31 cellular contexts compared by ENCODE assay signal in genomic region chr2:68931149-68931711, GRCh38. TPM values are rescaled to one million over a fixed set of nuclear protein-coding genes. Genes with fewer than 3 reads are reported as not detected.
"Had no signal": no experiment of that assay in that cellular context is flagged by ENCODE, and none has a peak within 500 bp of the region (broad histone marks: within the 10 kb centered on the region; RNA-seq: fewer than 3 reads in every experiment).

No MANE protein-coding gene starts in this region.

- H3K27ac Mint-ChIP-seq: activated CD4-positive, alpha-beta memory T cell treated with anti-CD3 and anti-CD28 coated beads, Interleukin-2, amount 10 ng/mL, durations not matched to agents 7 days and 5 days; activated CD4-positive, alpha-beta T cell treated with anti-CD3 and anti-CD28 coated beads, Interleukin-2, amount 10 ng/mL, durations not matched to agents 24 days and 14 days; activated CD8-positive, alpha-beta memory T cell treated with anti-CD3 and anti-CD28 coated beads, Interleukin-2, amount 10 ng/mL, durations not matched to agents 7 days and 5 days; activated naive CD8-positive, alpha-beta T cell; activated T-helper 2 cell treated with anti-CD3 and anti-CD28 coated beads, Interferon-gamma antibody, Interleukin-2, Interleukin-4, amounts not matched to agents 10 μg/mL and 5 μg/mL and 100 μg/mL, durations not matched to agents 14 hours and 24 hours and 36 hours; naive thymus-derived CD8-positive, alpha-beta T cell had no signal

- H3K4me3 ChIP-seq: adrenal gland, body of pancreas, psoas muscle, sigmoid colon, thoracic aorta had no signal

- H3K36me3 Mint-ChIP-seq: activated CD8-positive, alpha-beta memory T cell treated with anti-CD3 and anti-CD28 coated beads, Interleukin-2, amount 10 ng/mL, durations not matched to agents 7 days and 5 days; activated naive CD8-positive, alpha-beta T cell; naive thymus-derived CD8-positive, alpha-beta T cell had no signal

- H3K79me2 ChIP-seq: parathyroid adenoma had no signal

- H3K4me1 Mint-ChIP-seq: activated CD4-positive, alpha-beta memory T cell treated with anti-CD3 and anti-CD28 coated beads, Interleukin-2, amount 10 ng/mL, durations not matched to agents 7 days and 5 days; activated CD4-positive, alpha-beta T cell treated with anti-CD3 and anti-CD28 coated beads, Interleukin-2, amount 10 ng/mL, durations not matched to agents 24 days and 14 days; activated CD8-positive, alpha-beta memory T cell treated with anti-CD3 and anti-CD28 coated beads, Interleukin-2, amount 10 ng/mL, durations not matched to agents 7 days and 5 days; naive thymus-derived CD8-positive, alpha-beta T cell; neural crest cell had no signal

- H3K27me3 Mint-ChIP-seq: activated naive CD8-positive, alpha-beta T cell had no signal

- H3K27ac ChIP-seq: adrenal gland, body of pancreas, parathyroid adenoma, psoas muscle, sigmoid colon, thoracic aorta had no signal

- H3K9ac ChIP-seq: parathyroid adenoma had no signal

- H3K9me3 Mint-ChIP-seq: activated CD4-positive, alpha-beta memory T cell treated with anti-CD3 and anti-CD28 coated beads, Interleukin-2, amount 10 ng/mL, durations not matched to agents 7 days and 5 days; activated CD4-positive, alpha-beta T cell treated with anti-CD3 and anti-CD28 coated beads, Interleukin-2, amount 10 ng/mL, durations not matched to agents 24 days and 14 days; activated T-helper 2 cell treated with anti-CD3 and anti-CD28 coated beads, Interferon-gamma antibody, Interleukin-2, Interleukin-4, amounts not matched to agents 10 μg/mL and 5 μg/mL and 100 μg/mL, durations not matched to agents 14 hours and 24 hours and 36 hours; naive thymus-derived CD8-positive, alpha-beta T cell; neural crest cell had no signal

- H3K9me3 ChIP-seq: adrenal gland, body of pancreas, psoas muscle, sigmoid colon, thoracic aorta had no signal

- H3K27me3 ChIP-seq: adrenal gland, body of pancreas, sigmoid colon had no signal

- ATAC-seq: activated CD8-positive, alpha-beta memory T cell treated with anti-CD3 and anti-CD28 coated beads, Interleukin-2, amount 10 ng/mL, durations not matched to agents 7 days and 5 days; body of pancreas; left ventricle myocardium superior; naive thymus-derived CD8-positive, alpha-beta T cell; psoas muscle had no signal

- H3K36me3 ChIP-seq: adrenal gland, sigmoid colon, thoracic aorta had no signal

- H3K4me3 Mint-ChIP-seq: activated CD4-positive, alpha-beta memory T cell treated with anti-CD3 and anti-CD28 coated beads, Interleukin-2, amount 10 ng/mL, durations not matched to agents 7 days and 5 days; activated CD4-positive, alpha-beta T cell treated with anti-CD3 and anti-CD28 coated beads, Interleukin-2, amount 10 ng/mL, durations not matched to agents 24 days and 14 days; activated CD8-positive, alpha-beta memory T cell treated with anti-CD3 and anti-CD28 coated beads, Interleukin-2, amount 10 ng/mL, durations not matched to agents 7 days and 5 days; activated naive CD8-positive, alpha-beta T cell; naive thymus-derived CD8-positive, alpha-beta T cell; neural crest cell had no signal

- DNase-seq: activated CD4-positive, alpha-beta memory T cell treated with anti-CD3 and anti-CD28 coated beads, Interleukin-2, amount 10 ng/mL, durations not matched to agents 7 days and 5 days; activated CD4-positive, alpha-beta T cell treated with anti-CD3 and anti-CD28 coated beads, Interleukin-2, amount 10 ng/mL, durations not matched to agents 24 days and 14 days; activated CD4-positive, CD25-positive, alpha-beta regulatory T cell treated with anti-CD3 and anti-CD28 coated beads, Interleukin-2, amount 50 U/mL, for 72 hours; activated CD8-positive, alpha-beta memory T cell treated with anti-CD3 and anti-CD28 coated beads, Interleukin-2, amount 10 ng/mL, durations not matched to agents 7 days and 5 days; activated T-cell treated with anti-CD3 and anti-CD28 coated beads, Interleukin-2, amount 50 U/mL, for 48 hours; adrenal gland; aorta; body of pancreas; foreskin fibroblast; hippocampal formation; left cardiac atrium; left ventricle myocardium superior; mammary epithelial cell; naive thymus-derived CD8-positive, alpha-beta T cell; occipital lobe; psoas muscle; sigmoid colon; small intestine; stimulated activated CD4-positive, alpha-beta T cell treated with anti-CD3 and anti-CD28 coated beads, Interleukin-1b, Interleukin-23, amount 100 ng/mL, for 48 hours; stimulated activated CD4-positive, alpha-beta T cell treated with anti-CD3 and anti-CD28 coated beads, Interleukin-4, amount 100 ng/mL, for 4 hours; stimulated activated naive CD4-positive, alpha-beta T cell treated with Interleukin-2 at 50 U/mL for 16 hours; T-helper 2 cell; trophoblast cell had no signal

- H3K4me1 ChIP-seq: adrenal gland, parathyroid adenoma, psoas muscle, sigmoid colon had no signal

RNA-seq across cellular contexts. Expression of gene GKN2, which starts 21.5 kb away (rescaled TPM):
- total RNA-seq: activated CD4-positive, alpha-beta memory T cell treated with anti-CD3 and anti-CD28 coated beads, Interleukin-2, amount 10 ng/mL, durations not matched to agents 7 days and 5 days; activated CD4-positive, alpha-beta T cell treated with anti-CD3 and anti-CD28 coated beads, Interleukin-2, amount 10 ng/mL, durations not matched to agents 24 days and 14 days; activated CD8-positive, alpha-beta memory T cell treated with anti-CD3 and anti-CD28 coated beads, Interleukin-2, amount 10 ng/mL, durations not matched to agents 7 days and 5 days; activated T-helper 2 cell treated with anti-CD3 and anti-CD28 coated beads, Interferon-gamma antibody, Interleukin-2, Interleukin-4, amounts not matched to agents 10 μg/mL and 5 μg/mL and 100 μg/mL, durations not matched to agents 14 hours and 24 hours and 36 hours; aorta; body of pancreas; cerebellum; endothelial cell of umbilical vein; left cardiac atrium; left ventricle myocardium superior; mammary epithelial cell; naive thymus-derived CD8-positive, alpha-beta T cell; neural crest cell; occipital lobe; psoas muscle; sigmoid colon; subcutaneous adipose tissue had no signal
- polyA plus RNA-seq: endothelial cell of umbilical vein; mammary epithelial cell; naive thymus-derived CD8-positive, alpha-beta T cell; psoas muscle had no signal

RNA-seq across cellular contexts. Expression of gene GKN1, which starts 43.2 kb away (rescaled TPM):
- total RNA-seq: activated CD4-positive, alpha-beta memory T cell treated with anti-CD3 and anti-CD28 coated beads, Interleukin-2, amount 10 ng/mL, durations not matched to agents 7 days and 5 days; activated CD4-positive, alpha-beta T cell treated with anti-CD3 and anti-CD28 coated beads, Interleukin-2, amount 10 ng/mL, durations not matched to agents 24 days and 14 days; activated CD8-positive, alpha-beta memory T cell treated with anti-CD3 and anti-CD28 coated beads, Interleukin-2, amount 10 ng/mL, durations not matched to agents 7 days and 5 days; activated T-helper 2 cell treated with anti-CD3 and anti-CD28 coated beads, Interferon-gamma antibody, Interleukin-2, Interleukin-4, amounts not matched to agents 10 μg/mL and 5 μg/mL and 100 μg/mL, durations not matched to agents 14 hours and 24 hours and 36 hours; aorta; body of pancreas; cerebellum; endothelial cell of umbilical vein; left cardiac atrium; left ventricle myocardium superior; mammary epithelial cell; naive thymus-derived CD8-positive, alpha-beta T cell; neural crest cell; occipital lobe; psoas muscle; sigmoid colon; subcutaneous adipose tissue had no signal
- polyA plus RNA-seq: endothelial cell of umbilical vein; mammary epithelial cell; naive thymus-derived CD8-positive, alpha-beta T cell had no signal
